Comparison of ENCODE assay signal across 8 cellular contexts in the genomic region with DNA sequence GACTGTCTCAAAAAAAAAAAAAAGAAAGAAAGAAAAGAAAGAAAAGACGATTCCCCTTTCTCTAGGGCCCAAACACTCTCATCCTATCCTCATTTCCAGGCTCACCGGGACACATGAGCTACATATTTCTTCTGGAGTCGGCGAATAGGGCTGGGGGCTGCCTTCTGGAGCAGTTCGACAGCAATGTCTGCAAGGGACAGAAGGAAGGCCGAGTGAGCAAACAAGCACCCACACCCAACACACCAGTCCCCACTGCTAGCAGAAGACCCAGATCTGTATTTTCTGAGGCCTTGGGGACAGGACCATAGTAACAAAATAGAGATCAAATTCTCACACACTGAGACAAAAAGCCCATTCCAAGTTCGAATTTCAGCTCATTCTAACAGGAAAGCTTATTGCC. TPM values are rescaled to one million over a fixed set of nuclear protein-coding genes. Genes with fewer than 3 reads are reported as not detected.
DNase-seq lines count a peak whose midpoint lies in the region; ATAC-seq and TF ChIP-seq lines count a peak whose summit lies in the region.
"Had no signal": no experiment of that assay in that cellular context is flagged by ENCODE, and none has a peak within 500 bp of the region (broad histone marks: within the 10 kb centered on the region; RNA-seq: fewer than 3 reads in every experiment).

No MANE protein-coding gene starts in this region.

- no peaks in the 10 kb centered on the region for H4K20me1 ChIP-seq in HCT116 (ENCODE audit: insufficient read depth)
- H4K20me1 ChIP-seq in hepatocyte (ENCODE audit: insufficient read depth, poor library complexity, severe bottlenecking) = peaks cover 10% of the 10 kb centered on the region

- H3K27me3 ChIP-seq in HCT116 (ENCODE audit: insufficient read depth, low read length) = no peaks in the 10 kb centered on the region
- no peaks in the 10 kb centered on the region for H3K27me3 ChIP-seq in hepatocyte

- ATAC-seq in HCT116 (no peak), WTC11 (no peak), GM18498 (IDR thresholded peaks at IDR 0.05; ENCODE audit: unreplicated experiment) (no peak)
- ATAC-seq in stimulated activated naive B cell treated with anti-CD40 and anti-IgM and Interleukin-4, amounts not matched to agents 10 μg/mL and 1 μg/mL and 100 μg/mL, for 72 hours (replicated peaks) = no peak

- H3K4me2 ChIP-seq in HCT116 (ENCODE audit: low read length) (peak overlapping the region; percentile 98), hepatocyte (peak overlapping the region; percentile 84)

- H3K9me3 Mint-ChIP-seq in WTC11 = no peaks in the 10 kb centered on the region
- H3K9me3 Mint-ChIP-seq in stimulated activated naive B cell treated with anti-CD40 and anti-IgM and Interleukin-4, amounts not matched to agents 10 μg/mL and 1 μg/mL and 100 μg/mL, for 72 hours = no peaks in the 10 kb centered on the region

- no peak for TF ChIP-seq POLR2A in HCT116 (IDR thresholded peaks at IDR 0.05; ENCODE audit: borderline replicate concordance, extremely low read depth, insufficient read depth, insufficient read length)

- peaks cover 22% of the 10 kb centered on the region for H3K4me1 Mint-ChIP-seq in WTC11
- H3K4me1 Mint-ChIP-seq in stimulated activated naive B cell treated with anti-CD40 and anti-IgM and Interleukin-4, amounts not matched to agents 10 μg/mL and 1 μg/mL and 100 μg/mL, for 72 hours = peaks cover 51 to 68% of the 10 kb centered on the region in 2 donors

- DNase-seq in HCT116 (ENCODE audit: low read depth, low spot score) (no peak), WTC11 (ENCODE audit: low spot score) (no peak), hepatocyte (ENCODE audit: low spot score) (no peak), C1 segment of cervical spinal cord (lab: John Stamatoyannopoulos, UW) (no peak), cerebellar cortex (ENCODE audit: low spot score) (no peak)
- DNase-seq in stimulated activated naive B cell treated with anti-CD40 and anti-IgM and Interleukin-4, amounts not matched to agents 10 μg/mL and 1 μg/mL and 100 μg/mL, for 72 hours = no peak
- DNase-seq: NCI-H1092 had no signal

- H3K4me3 ChIP-seq in HCT116 (replicated peaks in 1 of 2; ENCODE audit: low read depth in 1 of 2, low read length in 2 of 2) (peak overlapping the region; percentile 87 to 93), hepatocyte (peak overlapping the region; percentile 71)

- BruUV-seq in HCT116 (replicated peaks; lab: Mats Ljungman, UMichigan) = no TSS peak

- no peak for TF ChIP-seq CTCF in HCT116 (IDR thresholded peaks at IDR 0.05 in 2 of 3, conservative IDR thresholded peaks at IDR 0.05 in 1 of 3; ENCODE audit: borderline replicate concordance in 1 of 3, insufficient read depth in 1 of 3, low read depth in 2 of 3, low read length in 2 of 3)
- TF ChIP-seq CTCF in WTC11 (IDR thresholded peaks at IDR 0.05) = no peak
- TF ChIP-seq CTCF in hepatocyte (IDR thresholded peaks at IDR 0.05; ENCODE audit: poor library complexity) = no peak

- intact Hi-C loops in HCT116 (cut with micrococcal nuclease) = loop anchor here (5.0 to 10.0 kb wide), 2 partner anchors 212 to 359 kb away; a partner anchor contains a TSS

- 91% methylated on average over 7 of the region's 7 CpGs for WGBS in hepatocyte (ENCODE audit: low lambda C conversion rate, missing lambda C conversion rate)

- H3K36me3 Mint-ChIP-seq in WTC11 = peaks cover 7% of the 10 kb centered on the region; the same call in 1 of the 2 replicates
- peaks cover 35 to 58% of the 10 kb centered on the region in 2 donors for H3K36me3 Mint-ChIP-seq in stimulated activated naive B cell treated with anti-CD40 and anti-IgM and Interleukin-4, amounts not matched to agents 10 μg/mL and 1 μg/mL and 100 μg/mL, for 72 hours

- no peaks in the 10 kb centered on the region for H3K9me3 ChIP-seq in HCT116 (ENCODE audit: control insufficient read depth in 1 of 2, insufficient read depth in 1 of 2, low read depth in 1 of 2, low read length in 2 of 2)
- H3K9me3 ChIP-seq in hepatocyte (ENCODE audit: low read depth) = no peaks in the 10 kb centered on the region

- H3K36me3 ChIP-seq in HCT116 (ENCODE audit: control insufficient read depth in 1 of 2, insufficient read depth in 2 of 2, low read length in 2 of 2) = peaks cover 4 to 7% of the 10 kb centered on the region in 2 experiments; a peak in 2 of 4 replicates
- H3K36me3 ChIP-seq in hepatocyte (replicated peaks; ENCODE audit: insufficient read depth, low read depth) = no peaks in the 10 kb centered on the region

- peaks cover 10 to 27% of the 10 kb centered on the region in 2 experiments for H3K4me1 ChIP-seq in HCT116 (ENCODE audit: control insufficient read depth in 1 of 2, insufficient read depth in 2 of 2, low read length in 2 of 2)
- peaks cover 15% of the 10 kb centered on the region for H3K4me1 ChIP-seq in hepatocyte (ENCODE audit: insufficient read depth)

- H3K27ac ChIP-seq in HCT116 (ENCODE audit: low read depth, low read length) (peak overlapping the region; percentile 97; the same call in 1 of the 2 replicates), hepatocyte (peak overlapping the region; percentile 98)

- CTCF ChIA-PET in HCT116 (lab: Charles Lee) = interaction anchor here (1.5 to 1.9 kb wide), 2 partner anchors 120 to 173 kb away, joined by 4 to 16 read pairs; no protein-coding TSS in a partner anchor
- CTCF ChIA-PET in WTC11 (lab: Charles Lee) = interaction anchor here (0.5 to 1.9 kb wide), 9 partner anchors 18 to 172 kb away, joined by 3 to 18 read pairs (median 4); a partner anchor contains a TSS

- H3K27ac Mint-ChIP-seq in WTC11 = no peak overlapping the region
- H3K27ac Mint-ChIP-seq in stimulated activated naive B cell treated with anti-CD40 and anti-IgM and Interleukin-4, amounts not matched to agents 10 μg/mL and 1 μg/mL and 100 μg/mL, for 72 hours = peak overlapping the region; percentile 99

- TF ChIP-seq RAD21 in HCT116 (IDR thresholded peaks at IDR 0.05; ENCODE audit: low read depth) = no peak

- POLR2A ChIA-PET in HCT116 (lab: Charles Lee) = interaction anchor here (1.3 kb wide), 1 partner anchor 31 kb away, joined by 5 read pairs; a partner anchor contains a TSS
- POLR2A ChIA-PET in WTC11 (lab: Charles Lee) = interaction anchor here (0.9 to 1.2 kb wide), 3 partner anchors 77 to 119 kb away, joined by 3 to 7 read pairs (median 3); a partner anchor contains a TSS

- peak overlapping the region; percentile 85 for H3K9ac ChIP-seq in HCT116 (ENCODE audit: low read length)

- no peaks in the 10 kb centered on the region for H3K27me3 Mint-ChIP-seq in WTC11 (ENCODE audit: low read depth)
- no peaks in the 10 kb centered on the region for H3K27me3 Mint-ChIP-seq in stimulated activated naive B cell treated with anti-CD40 and anti-IgM and Interleukin-4, amounts not matched to agents 10 μg/mL and 1 μg/mL and 100 μg/mL, for 72 hours

- RAD21 ChIA-PET in HCT116 (lab: Charles Lee; ENCODE audit: low non-redundant PET in 1 of 2, low total read pairs in 2 of 2, uncharacterized antibody in 2 of 2, unreplicated experiment in 2 of 2) = interaction anchor here (0.7 to 1.6 kb wide), 3 partner anchors 18 to 43 kb away, joined by 3 to 5 read pairs (median 3); no protein-coding TSS in a partner anchor

- H3K4me3 Mint-ChIP-seq in WTC11 = peak overlapping the region; percentile 88
- peak overlapping the region; percentile 89 to 95 for H3K4me3 Mint-ChIP-seq in stimulated activated naive B cell treated with anti-CD40 and anti-IgM and Interleukin-4, amounts not matched to agents 10 μg/mL and 1 μg/mL and 100 μg/mL, for 72 hours

- H2AFZ ChIP-seq in HCT116 (ENCODE audit: low read depth, low read length, poor library complexity, severe bottlenecking) (no peak overlapping the region), hepatocyte (no peak overlapping the region)

- H3K9me2 ChIP-seq in HCT116 (ENCODE audit: insufficient read depth) (no peaks in the 10 kb centered on the region), hepatocyte (replicated peaks; ENCODE audit: insufficient read depth) (no peaks in the 10 kb centered on the region)

- peaks cover 23% of the 10 kb centered on the region for H3K79me2 ChIP-seq in HCT116 (ENCODE audit: insufficient read depth, low read length)
- H3K79me2 ChIP-seq in hepatocyte = peaks cover 41% of the 10 kb centered on the region

TF ChIP-seq in HCT116, 20 proteins besides CTCF, POLR2A, EP300 and RAD21 (continues in another document):
- TF ChIP-seq SRF (IDR thresholded peaks at IDR 0.05; ENCODE audit: low read depth) (no peak), TCF7L2 (IDR thresholded peaks at IDR 0.05; ENCODE audit: borderline replicate concordance, extremely low read depth, insufficient read depth, insufficient read length) (no peak)

TF ChIP-seq in WTC11, 78 proteins besides CTCF, POLR2A, EP300 and RAD21:
- TF ChIP-seq TP53 (CRISPR knock-in tag; IDR thresholded peaks at IDR 0.05) (no peak), NR3C1 (CRISPR knock-in tag; conservative IDR thresholded peaks at IDR 0.05; ENCODE audit: low read depth) (no peak), GRHL2 (CRISPR knock-in tag; IDR thresholded peaks at IDR 0.05; ENCODE audit: insufficient replicate concordance, severe bottlenecking) (no peak), TCF7 (CRISPR knock-in tag; IDR thresholded peaks at IDR 0.05; ENCODE audit: low read depth) (no peak)

RNA-seq across cellular contexts. Expression of a gene that starts 1.2 kb away (rescaled TPM):
- total RNA-seq in HCT116 (2021; ENCODE audit: unreplicated experiment) (41.9 TPM), WTC11 (2021) (26.7 to 32.8 TPM (median 29.5 TPM) in 3 replicates), hepatocyte (25.8 and 34.0 TPM in 2 replicates)
- 40.4 and 45.0 TPM in 2 replicates for polyA plus RNA-seq in HCT116 (2012)
- polyA plus RNA-seq in hepatocyte = 49.4 and 50.8 TPM in 2 replicates

RNA-seq across cellular contexts. Expression of a gene that starts 2.6 kb away (rescaled TPM):
- total RNA-seq in HCT116 (2021; ENCODE audit: unreplicated experiment) (63.7 TPM), WTC11 (2021) (50.2 to 60.2 TPM (median 52.8 TPM) in 3 replicates), hepatocyte (89.1 and 93.3 TPM in 2 replicates)
- 63.7 and 64.1 TPM in 2 replicates for polyA plus RNA-seq in HCT116 (2012)
- 81.0 and 90.7 TPM in 2 replicates for polyA plus RNA-seq in hepatocyte

RNA-seq across cellular contexts. Expression of a gene that starts 5.7 kb away (rescaled TPM):
- total RNA-seq in HCT116 (2021; ENCODE audit: unreplicated experiment) (4.8 TPM), WTC11 (2021) (0.41 to 0.59 TPM (median 0.55 TPM) in 3 replicates), hepatocyte (1.4 and 1.5 TPM in 2 replicates)
- polyA plus RNA-seq in HCT116 (2012) = 1.7 and 2.7 TPM in 2 replicates
- polyA plus RNA-seq in hepatocyte = 0.80 and 1.1 TPM in 2 replicates

RNA-seq across cellular contexts. Expression of a gene that starts 14.9 kb away (rescaled TPM):
- total RNA-seq in HCT116 (2021; ENCODE audit: unreplicated experiment) = 16.4 TPM
- polyA plus RNA-seq in HCT116 (2012) = 15.8 and 16.7 TPM in 2 replicates
- 18.4 to 22.3 TPM (median 21.3 TPM) in 3 replicates for total RNA-seq in WTC11 (2021)
- total RNA-seq in hepatocyte = 27.8 and 28.2 TPM in 2 replicates
- polyA plus RNA-seq in hepatocyte = 18.1 and 18.2 TPM in 2 replicates

RNA-seq across cellular contexts. Expression of a gene that starts 31.1 kb away (rescaled TPM):
- total RNA-seq in HCT116 (2021; ENCODE audit: unreplicated experiment) (31.4 TPM), WTC11 (2021) (19.5 to 21.1 TPM (median 20.2 TPM) in 3 replicates), hepatocyte (38.7 and 58.1 TPM in 2 replicates)
- polyA plus RNA-seq in HCT116 (2012) = 35.6 and 40.9 TPM in 2 replicates
- 55.1 and 65.4 TPM in 2 replicates for polyA plus RNA-seq in hepatocyte
